ENCODE assay signal across 8 cellular contexts in genomic region chr10:87407516-87408279, GRCh38. TPM values are rescaled to one million over a fixed set of nuclear protein-coding genes. Genes with fewer than 3 reads are reported as not detected.
DNase-seq lines count a peak whose midpoint lies in the region; ATAC-seq lines count a peak whose summit lies in the region.
"Not testable (repeated sequence)": the region's sequence is repeated elsewhere in the genome, so short reads cannot be mapped to it uniquely, and the experiment has no call there.

No MANE protein-coding gene starts in this region.

- not testable (repeated sequence) for H3K4me3 ChIP-seq in CD4-positive, CD25-positive, alpha-beta regulatory T cell (ENCODE audit: low read depth, low read length)
- H3K4me3 ChIP-seq in mucosa of rectum (ENCODE audit: low read length in 2 of 2) = peak overlapping the region; percentile 22 to 26

- not testable (repeated sequence) for H3K27me3 ChIP-seq in CD4-positive, CD25-positive, alpha-beta regulatory T cell (ENCODE audit: control insufficient read depth, insufficient read depth, low read length); mucosa of rectum (ENCODE audit: control insufficient read depth in 2 of 2, insufficient read depth in 2 of 2, low read length in 2 of 2)

- not testable (repeated sequence) for H3K9me3 ChIP-seq in CD4-positive, CD25-positive, alpha-beta regulatory T cell (ENCODE audit: control insufficient read depth in 2 of 2, low read length in 2 of 2); mucosa of rectum (ENCODE audit: control insufficient read depth in 2 of 2, low read length in 2 of 2)

- not testable (repeated sequence) for H3K4me1 ChIP-seq in CD4-positive, CD25-positive, alpha-beta regulatory T cell (ENCODE audit: control insufficient read depth, insufficient read depth, low read length, poor library complexity, severe bottlenecking); mucosa of rectum (ENCODE audit: control insufficient read depth in 2 of 2, insufficient read depth in 2 of 2, low read length in 2 of 2)

- H3K27ac Mint-ChIP-seq in CD4-positive, CD25-positive, alpha-beta regulatory T cell; IgD-negative memory B cell; activated CD4-positive, alpha-beta T cell treated with anti-CD3 and anti-CD28 coated beads for 36 hours; activated naive CD4-positive, alpha-beta T cell treated with anti-CD3 and anti-CD28 coated beads for 36 hours; immature natural killer cell: not testable (repeated sequence)

- H3K9me3 Mint-ChIP-seq in CD4-positive, CD25-positive, alpha-beta regulatory T cell; IgD-negative memory B cell; activated CD4-positive, alpha-beta T cell treated with anti-CD3 and anti-CD28 coated beads for 36 hours (ENCODE audit: low read depth); activated naive CD4-positive, alpha-beta T cell treated with anti-CD3 and anti-CD28 coated beads for 36 hours; immature natural killer cell: not testable (repeated sequence)

- CTCF ChIA-PET in activated CD4-positive, alpha-beta T cell treated with anti-CD3 and anti-CD28 coated beads for 36 hours (lab: Charles Lee) = interaction anchor here (0.6 kb wide), 1 partner anchor 549 kb away, joined by 4 read pairs; no protein-coding TSS in a partner anchor
- CTCF ChIA-PET in activated naive CD4-positive, alpha-beta T cell treated with anti-CD3 and anti-CD28 coated beads for 36 hours (lab: Charles Lee) = not testable (repeated sequence)

- DNase-seq in CD4-positive, CD25-positive, alpha-beta regulatory T cell = peak in 2 of 3 donors; percentile 9 to 10
- DNase-seq in activated CD4-positive, alpha-beta T cell treated with anti-CD3 and anti-CD28 coated beads for 36 hours = peak; percentile 21
- DNase-seq in activated naive CD4-positive, alpha-beta T cell treated with anti-CD3 and anti-CD28 coated beads for 36 hours = peak; percentile 28
- peak; percentile 2 for DNase-seq in central memory CD4-positive, alpha-beta T cell
- peak in 1 of 3 donors; percentile 0 for DNase-seq in immature natural killer cell
- peak; percentile 16 for DNase-seq in stimulated activated CD4-positive, alpha-beta T cell treated with anti-CD3 and anti-CD28 coated beads, Interleukin-15, amount 100 ng/mL, for 24 hours

- not testable (repeated sequence) for H3K9ac ChIP-seq in mucosa of rectum (ENCODE audit: low read depth in 1 of 2, low read length in 2 of 2)

- POLR2A ChIA-PET in activated CD4-positive, alpha-beta T cell treated with anti-CD3 and anti-CD28 coated beads for 36 hours (lab: Charles Lee) = not testable (repeated sequence)

- H3K27ac ChIP-seq in CD4-positive, CD25-positive, alpha-beta regulatory T cell (ENCODE audit: insufficient read depth, low read length, poor library complexity, severe bottlenecking); mucosa of rectum (ENCODE audit: low read depth in 2 of 2, low read length in 2 of 2): not testable (repeated sequence)

- intact Hi-C loops in activated CD4-positive, alpha-beta T cell treated with anti-CD3 and anti-CD28 coated beads for 36 hours (cut with DNase I, micrococcal nuclease); activated naive CD4-positive, alpha-beta T cell treated with anti-CD3 and anti-CD28 coated beads for 36 hours (cut with micrococcal nuclease): not testable (repeated sequence)

- H3K4me3 Mint-ChIP-seq in CD4-positive, CD25-positive, alpha-beta regulatory T cell = peak overlapping the region in 3 of 4 donors; percentile 15 to 70 (median 65)
- H3K4me3 Mint-ChIP-seq in IgD-negative memory B cell = peak overlapping the region; percentile 40 to 60 (median 48)
- H3K4me3 Mint-ChIP-seq in activated CD4-positive, alpha-beta T cell treated with anti-CD3 and anti-CD28 coated beads for 36 hours = not testable (repeated sequence)
- peak overlapping the region; percentile 51 for H3K4me3 Mint-ChIP-seq in activated naive CD4-positive, alpha-beta T cell treated with anti-CD3 and anti-CD28 coated beads for 36 hours
- peak overlapping the region in 3 of 5 donors; percentile 13 to 45 (median 20) for H3K4me3 Mint-ChIP-seq in immature natural killer cell

- H3K36me3 Mint-ChIP-seq in CD4-positive, CD25-positive, alpha-beta regulatory T cell; IgD-negative memory B cell; activated CD4-positive, alpha-beta T cell treated with anti-CD3 and anti-CD28 coated beads for 36 hours (ENCODE audit: low read depth); activated naive CD4-positive, alpha-beta T cell treated with anti-CD3 and anti-CD28 coated beads for 36 hours (ENCODE audit: low read depth); immature natural killer cell: not testable (repeated sequence)

- ATAC-seq in CD4-positive, CD25-positive, alpha-beta regulatory T cell (ENCODE audit: low read depth in 2 of 2) = peak in 1 of 2 donors; percentile 37
- peak; percentile 33 for ATAC-seq in activated CD4-positive, alpha-beta T cell treated with anti-CD3 and anti-CD28 coated beads for 36 hours

- H3K27me3 Mint-ChIP-seq in CD4-positive, CD25-positive, alpha-beta regulatory T cell = peaks cover 51% of the 10 kb centered on the region
- H3K27me3 Mint-ChIP-seq in IgD-negative memory B cell; activated naive CD4-positive, alpha-beta T cell treated with anti-CD3 and anti-CD28 coated beads for 36 hours (ENCODE audit: low read depth); immature natural killer cell (ENCODE audit: low read depth in 3 of 3): not testable (repeated sequence)
- peaks cover 13% of the 10 kb centered on the region for H3K27me3 Mint-ChIP-seq in activated CD4-positive, alpha-beta T cell treated with anti-CD3 and anti-CD28 coated beads for 36 hours

- H3K4me1 Mint-ChIP-seq in CD4-positive, CD25-positive, alpha-beta regulatory T cell; IgD-negative memory B cell; activated CD4-positive, alpha-beta T cell treated with anti-CD3 and anti-CD28 coated beads for 36 hours; activated naive CD4-positive, alpha-beta T cell treated with anti-CD3 and anti-CD28 coated beads for 36 hours (ENCODE audit: low read depth); immature natural killer cell: not testable (repeated sequence)

- not testable (repeated sequence) for H3K36me3 ChIP-seq in CD4-positive, CD25-positive, alpha-beta regulatory T cell (ENCODE audit: control insufficient read depth, insufficient read depth, low read length); mucosa of rectum (ENCODE audit: control insufficient read depth in 2 of 2, insufficient read depth in 2 of 2, low read length in 2 of 2)

RNA-seq across cellular contexts. Expression of gene NUTM2D, which starts 50.2 kb away (rescaled TPM):
- 3.6 TPM for total RNA-seq in CD4-positive, CD25-positive, alpha-beta regulatory T cell
- under 1 TPM in 1 of 4 donors, not detected in 3; 0.09 TPM for polyA plus RNA-seq in CD4-positive, CD25-positive, alpha-beta regulatory T cell
- polyA plus RNA-seq in IgD-negative memory B cell (0.19 TPM), immature natural killer cell (under 1 TPM in 1 of 3 donors, not detected in 2; 0.06 TPM)
- 1 to 10 TPM; 1.3 to 1.5 TPM for total RNA-seq in activated CD4-positive, alpha-beta T cell treated with anti-CD3 and anti-CD28 coated beads for 36 hours
- under 1 TPM; 0.35 to 0.55 TPM for total RNA-seq in activated naive CD4-positive, alpha-beta T cell treated with anti-CD3 and anti-CD28 coated beads for 36 hours
